ENCODE assay signal across 8 cellular contexts in the genomic region with DNA sequence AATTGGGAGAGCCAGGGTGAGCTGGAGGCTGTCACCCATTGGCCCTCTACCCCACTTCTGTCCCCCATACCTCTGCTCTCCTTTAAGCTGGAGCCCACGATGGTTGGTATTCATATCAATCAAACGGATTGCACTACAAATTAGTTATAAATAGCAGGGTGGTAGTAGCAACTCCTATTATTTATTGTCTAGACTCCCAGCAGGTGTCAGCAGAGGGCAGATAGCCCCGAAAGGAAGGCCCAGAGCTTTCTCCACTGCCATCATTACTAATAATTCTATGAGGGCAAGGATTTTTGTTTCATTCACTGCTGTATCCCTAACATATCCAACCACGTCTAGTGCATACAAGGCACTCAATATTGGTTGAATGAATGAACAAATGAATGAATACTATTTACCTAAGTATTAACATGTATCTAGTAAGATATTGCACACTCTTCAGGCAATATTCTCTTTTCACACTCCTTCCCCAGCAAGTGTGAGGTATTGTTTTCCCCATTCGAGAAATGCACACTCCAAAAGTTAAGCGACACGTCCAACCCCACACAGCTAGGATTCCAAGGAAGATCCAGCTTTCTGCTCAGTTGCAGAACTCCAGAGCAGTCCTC. TPM values are rescaled to one million over a fixed set of nuclear protein-coding genes. Genes with fewer than 3 reads are reported as not detected.
DNase-seq lines count a peak whose midpoint lies in the region; ATAC-seq, FAIRE-seq and TF ChIP-seq lines count a peak whose summit lies in the region.

No MANE protein-coding gene starts in this region.

- peak; percentile 43 for DNase-seq in stimulated activated CD4-positive, alpha-beta T cell treated with anti-CD3 and anti-CD28 coated beads, Interleukin-15, amount 100 ng/mL, for 24 hours
- no peak for DNase-seq in stimulated activated CD4-positive, alpha-beta T cell treated with anti-CD3 and anti-CD28 coated beads, Interleukin-1b, Interleukin-23, amount 100 ng/mL, for 48 hours
- peak; percentile 47 for DNase-seq in NCI-H460 (ENCODE audit: extremely low read depth, low read depth)
- peak; percentile 36 for DNase-seq in cerebellar cortex (ENCODE audit: low spot score)
- DNase-seq in activated CD8-positive, alpha-beta memory T cell treated with anti-CD3 and anti-CD28 coated beads for 24 hours: no peak
- no peak for DNase-seq in GM12891 (ENCODE audit: insufficient read length, low spot score)

- TF ChIP-seq POLR2A in GM12891 (IDR thresholded peaks at IDR 0.05; ENCODE audit: low read depth, low read length): no peak

- peak overlapping the region in 2 of 3 experiments; percentile 44 to 55 for H3K4me3 Mint-ChIP-seq in nephron
- H3K4me3 Mint-ChIP-seq in activated T-helper 17 cell treated with anti-CD3 and anti-CD28 coated beads, Interleukin-2, amount 50 U/mL, for 72 hours: no peak overlapping the region

- ATAC-seq in activated T-helper 17 cell treated with anti-CD3 and anti-CD28 coated beads, Interleukin-2, amount 50 U/mL, for 72 hours (replicated peaks): no peak

- H3K4me1 Mint-ChIP-seq in nephron: peaks cover 32% of the 10 kb centered on the region
- no peaks in the 10 kb centered on the region for H3K4me1 Mint-ChIP-seq in activated T-helper 17 cell treated with anti-CD3 and anti-CD28 coated beads, Interleukin-2, amount 50 U/mL, for 72 hours

- H3K27me3 Mint-ChIP-seq in nephron (ENCODE audit: low read depth): peaks cover 18% of the 10 kb centered on the region
- no peaks in the 10 kb centered on the region for H3K27me3 Mint-ChIP-seq in activated T-helper 17 cell treated with anti-CD3 and anti-CD28 coated beads, Interleukin-2, amount 50 U/mL, for 72 hours

- FAIRE-seq in GM12891 (lab: Jason Lieb, UNC): no peak

- H3K27ac Mint-ChIP-seq in nephron: peak overlapping the region in 2 of 3 experiments; percentile 41 to 60
- H3K27ac Mint-ChIP-seq in activated T-helper 17 cell treated with anti-CD3 and anti-CD28 coated beads, Interleukin-2, amount 50 U/mL, for 72 hours: no peak overlapping the region

- peak; percentile 49 to 54 (median 51) for TF ChIP-seq CTCF in nephron (IDR thresholded peaks at IDR 0.05; ENCODE audit: unreplicated experiment in 3 of 3)

- H3K36me3 Mint-ChIP-seq in nephron (ENCODE audit: low read depth): no peaks in the 10 kb centered on the region
- H3K36me3 Mint-ChIP-seq in activated T-helper 17 cell treated with anti-CD3 and anti-CD28 coated beads, Interleukin-2, amount 50 U/mL, for 72 hours (ENCODE audit: low read depth): no peaks in the 10 kb centered on the region

- H3K9me3 Mint-ChIP-seq in nephron: no peaks in the 10 kb centered on the region
- H3K9me3 Mint-ChIP-seq in activated T-helper 17 cell treated with anti-CD3 and anti-CD28 coated beads, Interleukin-2, amount 50 U/mL, for 72 hours: no peaks in the 10 kb centered on the region

TF ChIP-seq in GM12891, 5 proteins besides CTCF, POLR2A, EP300 and RAD21:
- TF ChIP-seq PAX5 (IDR thresholded peaks at IDR 0.05; ENCODE audit: insufficient read depth, low read length, severe bottlenecking) (no peak), TAF1 (IDR thresholded peaks at IDR 0.05; ENCODE audit: low read depth, low read length) (no peak), SPI1 (IDR thresholded peaks at IDR 0.05; ENCODE audit: low read depth, low read length) (no peak), POLR2AphosphoS5 (IDR thresholded peaks at IDR 0.05; ENCODE audit: low read depth, low read length) (no peak), POU2F2 (IDR thresholded peaks at IDR 0.05; ENCODE audit: low read depth, low read length) (no peak)
TF ChIP-seq in GM12891: peak in this region for 0.

RNA-seq across cellular contexts. Expression of a gene that starts 6.3 kb away (rescaled TPM):
- not detected in 2 replicates for total RNA-seq in NCI-H460 (2014; rRNA removed; shearing (Covaris generic))
- polyA plus RNA-seq in NCI-H460 (2014; cell fraction: nucleus; rRNA removed): not detected in 2 replicates
- polyA plus RNA-seq in GM12891 (2012; ENCODE audit: low read depth, missing spikeins): not detected
- total RNA-seq in activated T-helper 17 cell treated with anti-CD3 and anti-CD28 coated beads, Interleukin-2, amount 50 U/mL, for 72 hours: not detected

RNA-seq across cellular contexts. Expression of a gene that starts 14.0 kb away (rescaled TPM):
- not detected in 2 replicates for total RNA-seq in NCI-H460 (2014; rRNA removed; shearing (Covaris generic))
- not detected in 2 replicates for polyA plus RNA-seq in NCI-H460 (2014; cell fraction: nucleus; rRNA removed)
- polyA plus RNA-seq in GM12891 (2012; ENCODE audit: low read depth, missing spikeins): not detected
- not detected for total RNA-seq in activated T-helper 17 cell treated with anti-CD3 and anti-CD28 coated beads, Interleukin-2, amount 50 U/mL, for 72 hours

RNA-seq across cellular contexts. Expression of a gene that starts 28.4 kb away (rescaled TPM):
- 0.12 TPM in 1 of 2 replicates, not detected in the other for total RNA-seq in NCI-H460 (2014; rRNA removed; shearing (Covaris generic))
- polyA plus RNA-seq in NCI-H460 (2014; cell fraction: nucleus; rRNA removed): not detected in 2 replicates
- polyA plus RNA-seq in GM12891 (2012; ENCODE audit: low read depth, missing spikeins): not detected
- total RNA-seq in activated T-helper 17 cell treated with anti-CD3 and anti-CD28 coated beads, Interleukin-2, amount 50 U/mL, for 72 hours: not detected

RNA-seq across cellular contexts. Expression of a gene that starts 35.6 kb away (rescaled TPM):
- 2.3 and 2.5 TPM in 2 replicates for total RNA-seq in NCI-H460 (2014; rRNA removed; shearing (Covaris generic))
- polyA plus RNA-seq in NCI-H460 (2014; cell fraction: nucleus; rRNA removed): 2.5 and 3.0 TPM in 2 replicates
- polyA plus RNA-seq in GM12891 (2012; ENCODE audit: low read depth, missing spikeins): not detected
- under 1 TPM; 0.16 to 0.63 TPM for total RNA-seq in activated T-helper 17 cell treated with anti-CD3 and anti-CD28 coated beads, Interleukin-2, amount 50 U/mL, for 72 hours

RNA-seq across cellular contexts. Expression of a gene that starts 42.3 kb away (rescaled TPM):
- 41.0 and 48.8 TPM in 2 replicates for total RNA-seq in NCI-H460 (2014; rRNA removed; shearing (Covaris generic))
- polyA plus RNA-seq in NCI-H460 (2014; cell fraction: nucleus; rRNA removed): 16.1 and 93.7 TPM in 2 replicates
- polyA plus RNA-seq in GM12891 (2012; ENCODE audit: low read depth, missing spikeins): 166 TPM
- 100 to 1,000 TPM; 240 to 282 TPM for total RNA-seq in activated T-helper 17 cell treated with anti-CD3 and anti-CD28 coated beads, Interleukin-2, amount 50 U/mL, for 72 hours

Comparison
In these comparisons a context has a peak if more than half of its experiments do, and no peak if none do; other contexts are left out.
1. DNase-seq: peak in stimulated activated CD4-positive, alpha-beta T cell treated with anti-CD3 and anti-CD28 coated beads, Interleukin-15, amount 100 ng/mL, for 24 hours (single experiment), NCI-H460 (single experiment) and cerebellar cortex (single experiment); none in stimulated activated CD4-positive, alpha-beta T cell treated with anti-CD3 and anti-CD28 coated beads, Interleukin-1b, Interleukin-23, amount 100 ng/mL, for 48 hours (single experiment), activated CD8-positive, alpha-beta memory T cell treated with anti-CD3 and anti-CD28 coated beads for 24 hours (single experiment) and GM12891 (single experiment).